20 cellular contexts compared by ENCODE assay signal in genomic region chr10:122564980-122565379, GRCh38. TPM values are rescaled to one million over a fixed set of nuclear protein-coding genes. Genes with fewer than 3 reads are reported as not detected.
DNase-seq lines count a peak whose midpoint lies in the region; ATAC-seq, FAIRE-seq and TF ChIP-seq lines count a peak whose summit lies in the region.
"Had no signal": no experiment of that assay in that cellular context is flagged by ENCODE, and none has a peak within 500 bp of the region (broad histone marks: within the 10 kb centered on the region; RNA-seq: fewer than 3 reads in every experiment).

No MANE protein-coding gene starts in this region.

- no peaks in the 10 kb centered on the region for H3K36me3 ChIP-seq in HepG2 (replicated peaks in 1 of 2; ENCODE audit: control insufficient read depth in 1 of 2, insufficient read depth in 2 of 2, low read length in 2 of 2)
- H3K36me3 ChIP-seq in right lobe of liver: no peaks in the 10 kb centered on the region
- no peaks in the 10 kb centered on the region for H3K36me3 ChIP-seq in upper lobe of left lung
- H3K36me3 ChIP-seq: BE2C; BLaER1 treated with 17β-estradiol and CSF1 and Interleukin-3, amounts not matched to agents 10 nM and 100 nM had no signal

- H3K9ac ChIP-seq in HepG2 (ENCODE audit: insufficient read depth, low read depth, low read length): no peak overlapping the region
- H3K9ac ChIP-seq: BLaER1 treated with 17β-estradiol and CSF1 and Interleukin-3, amounts not matched to agents 10 nM and 100 nM; GM23248 had no signal

- intact Hi-C loops in HepG2 (cut with micrococcal nuclease; ENCODE audit: unreplicated experiment) (loop anchor here (1.0 to 10.0 kb wide), 3 partner anchors 40 to 268 kb away; no protein-coding TSS in a partner anchor), right lobe of liver (cut with DNase I) (loop anchor here (5.0 to 10.0 kb wide), 2 partner anchors 43 to 270 kb away; no protein-coding TSS in a partner anchor), lower leg skin (cut with DNase I; ENCODE audit: low total_unique reads) (loop anchor here (5.0 to 10.0 kb wide), 4 partner anchors 110 to 280 kb away; partner anchors contain the start of gene ARMS2)
- intact Hi-C loops in activated CD4-positive, alpha-beta memory T cell treated with anti-CD3 and anti-CD28 coated beads for 36 hours (cut with micrococcal nuclease): loop anchor here (1.0 to 5.0 kb wide), 6 partner anchors 39 to 992 kb away; no protein-coding TSS in a partner anchor

- H3K27me3 ChIP-seq in HepG2 (ENCODE audit: control insufficient read depth in 1 of 2, insufficient read depth in 2 of 2, low read length in 2 of 2) (peaks cover 0 to 8% of the 10 kb centered on the region in 2 experiments; a peak in 3 of 5 replicates), right lobe of liver (no peaks in the 10 kb centered on the region), upper lobe of left lung (no peaks in the 10 kb centered on the region)

- BruUV-seq in HepG2 (replicated peaks; lab: Mats Ljungman, UMichigan): no TSS peak

- H3K36me3 Mint-ChIP-seq in chondrocyte (ENCODE audit: low read depth): no peaks in the 10 kb centered on the region
- no peaks in the 10 kb centered on the region for H3K36me3 Mint-ChIP-seq in activated CD4-positive, alpha-beta memory T cell treated with anti-CD3 and anti-CD28 coated beads for 36 hours
- H3K36me3 Mint-ChIP-seq: CD14-positive monocyte; CD8-positive, alpha-beta memory T cell had no signal

- H3K4me2 ChIP-seq in HepG2 (ENCODE audit: low read depth, low read length): no peak overlapping the region

- no peaks in the 10 kb centered on the region for H3K9me3 Mint-ChIP-seq in chondrocyte (ENCODE audit: low read depth)
- no peaks in the 10 kb centered on the region for H3K9me3 Mint-ChIP-seq in activated CD4-positive, alpha-beta memory T cell treated with anti-CD3 and anti-CD28 coated beads for 36 hours
- H3K9me3 Mint-ChIP-seq: CD14-positive monocyte; CD4-positive, alpha-beta T cell; CD8-positive, alpha-beta memory T cell; H9; HFFc6 had no signal

- H3K4me1 ChIP-seq in HepG2 (ENCODE audit: insufficient read depth, low read length) (no peaks in the 10 kb centered on the region), right lobe of liver (no peaks in the 10 kb centered on the region), upper lobe of left lung (peaks cover 10 to 15% (median 12%) of the 10 kb centered on the region in 4 donors)
- H3K4me1 ChIP-seq: BE2C had no signal

- no peaks in the 10 kb centered on the region for H3K79me2 ChIP-seq in HepG2 (ENCODE audit: insufficient read depth, low read length)

- peaks cover 14% of the 10 kb centered on the region for H3K27me3 Mint-ChIP-seq in chondrocyte (ENCODE audit: low read depth)
- H3K27me3 Mint-ChIP-seq in activated CD4-positive, alpha-beta memory T cell treated with anti-CD3 and anti-CD28 coated beads for 36 hours: peaks cover 6% of the 10 kb centered on the region

- peak overlapping the region; percentile 15 for H3K27ac Mint-ChIP-seq in chondrocyte (ENCODE audit: unreplicated experiment)
- no peak overlapping the region for H3K27ac Mint-ChIP-seq in activated CD4-positive, alpha-beta memory T cell treated with anti-CD3 and anti-CD28 coated beads for 36 hours
- H3K27ac Mint-ChIP-seq: CD14-positive monocyte; CD4-positive, alpha-beta T cell; H9; HFFc6 had no signal

- CTCF ChIA-PET in HepG2 (lab: Yijun Ruan, JAX; ENCODE audit: low intra/inter-chr PET ratio, low total read pairs): interaction anchor here (0.8 to 3.4 kb wide), 4 partner anchors 39 to 288 kb away, joined by 4 to 27 read pairs (median 14); no protein-coding TSS in a partner anchor
- CTCF ChIA-PET in activated CD4-positive, alpha-beta memory T cell treated with anti-CD3 and anti-CD28 coated beads for 36 hours (lab: Charles Lee): interaction anchor here (0.6 to 5.4 kb wide), 63 partner anchors 9 to 1730 kb away, joined by 3 to 73 read pairs (median 4); partner anchors contain the start of gene HTRA1

- H3K27ac ChIP-seq in HepG2 (ENCODE audit: extremely low read length, insufficient read depth, low read length) (no peak overlapping the region), right lobe of liver (no peak overlapping the region), upper lobe of left lung (no peak overlapping the region)
- H3K27ac ChIP-seq: 22Rv1, GM23248 had no signal

- TF ChIP-seq POLR2A in HepG2 (IDR thresholded peaks at IDR 0.05; ENCODE audit: insufficient read depth in 1 of 2, low read depth in 2 of 2, low read length in 2 of 2): no peak
- TF ChIP-seq POLR2A in right lobe of liver (IDR thresholded peaks at IDR 0.05): no peak
- TF ChIP-seq POLR2A in upper lobe of left lung (IDR thresholded peaks at IDR 0.05): no peak
- TF ChIP-seq POLR2A in lower leg skin (IDR thresholded peaks at IDR 0.05): no peak

- no peak overlapping the region for H3K4me3 ChIP-seq in HepG2 (replicated peaks in 1 of 3; ENCODE audit: insufficient read depth in 1 of 3, low read depth in 2 of 3, low read length in 3 of 3)
- H3K4me3 ChIP-seq in right lobe of liver: no peak overlapping the region
- no peak overlapping the region for H3K4me3 ChIP-seq in upper lobe of left lung
- no peak overlapping the region for H3K4me3 ChIP-seq in lower leg skin (ENCODE audit: low read depth, poor library complexity, severe bottlenecking)
- H3K4me3 ChIP-seq: BLaER1 treated with 17β-estradiol and CSF1 and Interleukin-3, amounts not matched to agents 10 nM and 100 nM; GM12878 had no signal

- DNase-seq in HepG2 (ENCODE audit: low spot score) (no peak), right lobe of liver (no peak), chondrocyte (ENCODE audit: low spot score) (no peak), frontal cortex (ENCODE audit: low spot score in 2 of 2) (no peak), upper lobe of left lung (no peak), lower leg skin (ENCODE audit: low spot score in 2 of 2) (no peak)
- DNase-seq in central memory CD4-positive, alpha-beta T cell: no peak
- DNase-seq in activated CD4-positive, alpha-beta memory T cell treated with anti-CD3 and anti-CD28 coated beads for 36 hours: no peak

- TF ChIP-seq RAD21 in HepG2 (CRISPR knock-in tag; IDR thresholded peaks at IDR 0.05): no peak

- in situ Hi-C loops in HepG2 (cut with HindIII; ENCODE audit: extremely low pct_ligation_motif_present, low pct_unique_long_range_greater_than_20kb): loop anchor here (5.0 kb wide), 1 partner anchor 283 kb away; no protein-coding TSS in a partner anchor

- TF ChIP-seq CTCF in HepG2 (CRISPR knock-in tag; IDR thresholded peaks at IDR 0.05) (no peak), right lobe of liver (IDR thresholded peaks at IDR 0.05) (no peak), chondrocyte (IDR thresholded peaks at IDR 0.05) (no peak), upper lobe of left lung (IDR thresholded peaks at IDR 0.05) (no peak), lower leg skin (IDR thresholded peaks at IDR 0.05) (no peak)

- H3K4me3 Mint-ChIP-seq in chondrocyte (ENCODE audit: unreplicated experiment): no peak overlapping the region
- H3K4me3 Mint-ChIP-seq in activated CD4-positive, alpha-beta memory T cell treated with anti-CD3 and anti-CD28 coated beads for 36 hours: no peak overlapping the region
- H3K4me3 Mint-ChIP-seq: CD14-positive monocyte; CD4-positive, alpha-beta T cell; CD8-positive, alpha-beta memory T cell; H9; HFFc6 had no signal

- no peak overlapping the region for H2AFZ ChIP-seq in HepG2 (ENCODE audit: low read length)

- no peaks in the 10 kb centered on the region for H3K9me3 ChIP-seq in HepG2 (ENCODE audit: low read length)
- no peaks in the 10 kb centered on the region for H3K9me3 ChIP-seq in right lobe of liver
- H3K9me3 ChIP-seq in upper lobe of left lung: no peaks in the 10 kb centered on the region
- H3K9me3 ChIP-seq: BE2C; BLaER1 treated with 17β-estradiol and CSF1 and Interleukin-3, amounts not matched to agents 10 nM and 100 nM had no signal

- no peak for FAIRE-seq in HepG2 (lab: Jason Lieb, UNC)
- FAIRE-seq in frontal cortex (lab: Jason Lieb, UNC): peak; percentile 21
- FAIRE-seq: D721Med had no signal

- TF ChIP-seq EP300 in HepG2 (IDR thresholded peaks at IDR 0.05; ENCODE audit: low read depth in 2 of 2, low read length in 2 of 2) (no peak), HepG2 (CRISPR knock-in tag; IDR thresholded peaks at IDR 0.05; ENCODE audit: borderline replicate concordance) (no peak), upper lobe of left lung (IDR thresholded peaks at IDR 0.05) (no peak)

- H4K20me1 ChIP-seq in HepG2 (ENCODE audit: insufficient read depth, low read length): no peaks in the 10 kb centered on the region
- H4K20me1 ChIP-seq: BLaER1 treated with 17β-estradiol and CSF1 and Interleukin-3, amounts not matched to agents 10 nM and 100 nM had no signal

- POLR2A ChIA-PET in HepG2 (lab: Yijun Ruan, JAX): interaction anchor here (1.1 to 1.3 kb wide), 2 partner anchors 266 to 285 kb away, joined by 3 to 5 read pairs; no protein-coding TSS in a partner anchor
- POLR2A ChIA-PET in activated CD4-positive, alpha-beta memory T cell treated with anti-CD3 and anti-CD28 coated beads for 36 hours (lab: Charles Lee): no interaction called here

- peaks cover 27% of the 10 kb centered on the region for H3K4me1 Mint-ChIP-seq in chondrocyte (ENCODE audit: low read depth)
- H3K4me1 Mint-ChIP-seq in activated CD4-positive, alpha-beta memory T cell treated with anti-CD3 and anti-CD28 coated beads for 36 hours (ENCODE audit: low read depth): peaks cover 15% of the 10 kb centered on the region

- ATAC-seq in HepG2 (no peak), right lobe of liver (no peak), upper lobe of left lung (ENCODE audit: low FRiP score in 2 of 2) (no peak)

RNA-seq across cellular contexts. Expression of gene DMBT1, which starts 4.4 kb away (rescaled TPM):
- total RNA-seq in HepG2 (2016; rRNA removed; fragmentation: Illumina TruSeq; extraction: Trizol) (not detected in 2 replicates), right lobe of liver (under 1 TPM in 2 of 6 experiments, not detected in 4; 0.06 to 0.20 TPM), chondrocyte (0.13 to 0.34 TPM (median 0.17 TPM) in 3 replicates), frontal cortex (not detected), upper lobe of left lung (100 to 1,000 TPM in 1 of 6 donors, 10 to 100 TPM in 5; 16.8 to 201 (median 39.4) TPM), lower leg skin (under 1 TPM in 3 of 4 donors, not detected in 1; 0.04 to 0.29 (median 0.26) TPM)
- not detected in 2 replicates for total RNA-seq in HepG2 (2016; cell fraction: cytosol; rRNA removed; fragmentation: Illumina TruSeq; extraction: Trizol; ENCODE audit: low read depth)
- not detected in 2 replicates for total RNA-seq in HepG2 (2016; cell fraction: insoluble cytoplasmic fraction; rRNA removed; fragmentation: Illumina TruSeq; extraction: Trizol)
- total RNA-seq in HepG2 (2016; cell fraction: membrane; rRNA removed; fragmentation: Illumina TruSeq; extraction: Trizol): not detected in 2 replicates
- total RNA-seq in HepG2 (2016; cell fraction: nucleus; rRNA removed; fragmentation: Illumina TruSeq; extraction: Trizol): not detected in 2 replicates
- 0.01 TPM in 1 of 2 replicates, not detected in the other for polyA plus RNA-seq in HepG2 (2011; rRNA removed)
- 0.01 TPM in 2 replicates for polyA plus RNA-seq in HepG2 (2011; cell fraction: cytosol; rRNA removed)
- polyA plus RNA-seq in HepG2 (2011; cell fraction: nucleus; rRNA removed): 0.03 TPM in 1 of 2 replicates, not detected in the other
- polyA plus RNA-seq in HepG2 (2012): not detected in 2 replicates
- polyA plus RNA-seq in HepG2 (2016; cell fraction: cytosol; fragmentation: Illumina TruSeq; extraction: Trizol; ENCODE audit: low read depth): not detected in 2 replicates
- polyA plus RNA-seq in HepG2 (2016; cell fraction: insoluble cytoplasmic fraction; fragmentation: Illumina TruSeq; extraction: Trizol; ENCODE audit: low read depth): not detected in 2 replicates
- polyA plus RNA-seq in HepG2 (2016; cell fraction: membrane; fragmentation: Illumina TruSeq; extraction: Trizol; ENCODE audit: low read depth): not detected in 2 replicates
- polyA plus RNA-seq in HepG2 (2016; cell fraction: nucleus; fragmentation: Illumina TruSeq; extraction: Trizol; ENCODE audit: insufficient read depth, low read depth): not detected in 2 replicates
- 0.02 and 5.5 TPM in 2 replicates for polyA minus RNA-seq in HepG2 (2011; rRNA and poly(A)+ RNA removed; ENCODE audit: low replicate concordance)
- not detected in 2 replicates for polyA minus RNA-seq in HepG2 (2011; cell fraction: cytosol; rRNA and poly(A)+ RNA removed)
- not detected in 2 replicates for polyA minus RNA-seq in HepG2 (2011; cell fraction: nucleus; rRNA and poly(A)+ RNA removed)
- total RNA-seq in activated CD4-positive, alpha-beta memory T cell treated with anti-CD3 and anti-CD28 coated beads for 36 hours: not detected
- total RNA-seq: CD4-positive, alpha-beta T cell; CD8-positive, alpha-beta memory T cell; GM23248; H4 had no signal
- polyA plus RNA-seq: CD14-positive monocyte; CD8-positive, alpha-beta memory T cell; GM23248 had no signal

Comparison
In these comparisons a context has a peak if more than half of its experiments do, and no peak if none do; other contexts are left out.
1. RNA of gene DMBT1, which starts 4.4 kb away (total RNA-seq): 16.8 to 201 TPM in upper lobe of left lung; 0.04 to 0.29 TPM in lower leg skin, 0.13 to 0.34 TPM in chondrocyte, 0.06 to 0.20 TPM in right lobe of liver, not detected in HepG2, not detected in frontal cortex (single experiment) and not detected in activated CD4-positive, alpha-beta memory T cell treated with anti-CD3 and anti-CD28 coated beads for 36 hours; every median in the first group is over 10 times any median in the second.